ENCODE assay signal across 10 cellular contexts in genomic region chr10:54342058-54342457, GRCh38.
"Had no signal": no experiment of that assay in that cellular context is flagged by ENCODE, and none has a peak within 500 bp of the region (broad histone marks: within the 10 kb centered on the region; RNA-seq: fewer than 3 reads in every experiment).

No MANE protein-coding gene starts in this region.

- DNase-seq: H9, HCEC 1CT, HFFc6, IMR-90, KBM-7 had no signal

- H3K9ac ChIP-seq: KMS-11 had no signal

- H2AFZ ChIP-seq: GM23338 had no signal

- H3K4me3 ChIP-seq: GM23338 had no signal

- ATAC-seq: GM23338 had no signal

- H3K27ac ChIP-seq: KMS-11 had no signal

- FAIRE-seq: H1, H54, HTR-8/SVneo had no signal

- H3K4me2 ChIP-seq: GM23338, KMS-11 had no signal
